15 cellular contexts compared by ENCODE assay signal in genomic region chr11:74577624-74578396, GRCh38. TPM values are rescaled to one million over a fixed set of nuclear protein-coding genes. Genes with fewer than 3 reads are reported as not detected.
A peak's percentile ranks its signal among the peaks of the same experiment; 100 is the strongest.
DNase-seq lines count a peak whose midpoint lies in the region; ATAC-seq, FAIRE-seq and TF ChIP-seq lines count a peak whose summit lies in the region.
"Had no signal": no experiment of that assay in that cellular context is flagged by ENCODE, and none has a peak within 500 bp of the region (broad histone marks: within the 10 kb centered on the region; RNA-seq: fewer than 3 reads in every experiment).

No MANE protein-coding gene starts in this region.

- no peak overlapping the region for H3K27ac ChIP-seq in CD8-positive, alpha-beta T cell (ENCODE audit: low read depth, low read length)
- H3K27ac ChIP-seq in kidney (ENCODE audit: low read depth in 2 of 2, low read length in 2 of 2): no peak overlapping the region
- H3K27ac ChIP-seq: ovary had no signal

- TF ChIP-seq CTCF in glutamatergic neuron (IDR thresholded peaks at IDR 0.05; ENCODE audit: partially characterized antibody, unreplicated experiment) (no peak), kidney (IDR thresholded peaks at IDR 0.05; ENCODE audit: borderline replicate concordance, extremely low read depth, insufficient read depth) (no peak)
- TF ChIP-seq CTCF in CD8-positive, alpha-beta T cell (IDR thresholded peaks at IDR 0.05): no peak

- H3K9me3 Mint-ChIP-seq in glutamatergic neuron (ENCODE audit: unreplicated experiment): no peaks in the 10 kb centered on the region
- H3K9me3 Mint-ChIP-seq in CD8-positive, alpha-beta T cell: no peaks in the 10 kb centered on the region
- H3K9me3 Mint-ChIP-seq: activated naive CD4-positive, alpha-beta T cell treated with anti-CD3 and anti-CD28 coated beads, Interleukin-2, amount 10 ng/mL, durations not matched to agents 7 days and 5 days had no signal

- POLR2A ChIA-PET in CD8-positive, alpha-beta T cell (lab: Charles Lee): no interaction called here

- CTCF ChIA-PET in CD8-positive, alpha-beta T cell (lab: Charles Lee): no interaction called here

- H3K9me3 ChIP-seq in CD8-positive, alpha-beta T cell (ENCODE audit: low read length): no peaks in the 10 kb centered on the region
- no peaks in the 10 kb centered on the region for H3K9me3 ChIP-seq in kidney (ENCODE audit: control insufficient read depth in 1 of 2, low read length in 2 of 2)
- H3K9me3 ChIP-seq: ovary had no signal

- no peak for ATAC-seq in HG02970 (IDR thresholded peaks at IDR 0.05; ENCODE audit: low FRiP score, unreplicated experiment)
- no peak for ATAC-seq in CD8-positive, alpha-beta T cell
- ATAC-seq: K562 had no signal

- H3K27me3 Mint-ChIP-seq in glutamatergic neuron (ENCODE audit: unreplicated experiment): no peaks in the 10 kb centered on the region
- peaks cover 2% of the 10 kb centered on the region for H3K27me3 Mint-ChIP-seq in CD8-positive, alpha-beta T cell (ENCODE audit: low read depth)

- DNase-seq in COR-L47 (lab: John Stamatoyannopoulos, UW): peak; percentile 27
- DNase-seq in NCI-H146 treated with DMSO at 0.1 percent for 48 hours (lab: John Stamatoyannopoulos, UW; ENCODE audit: unreplicated experiment): peak; percentile 54
- peak; percentile 18 for DNase-seq in NCI-H82 treated with DMSO at 0.1 percent for 48 hours (lab: John Stamatoyannopoulos, UW; ENCODE audit: unreplicated experiment)
- DNase-seq in glutamatergic neuron: no peak
- no peak for DNase-seq in CD8-positive, alpha-beta T cell
- DNase-seq in kidney: no peak
- DNase-seq in SIG-M5 (lab: John Stamatoyannopoulos, UW): no peak
- DNase-seq: activated naive CD4-positive, alpha-beta T cell treated with anti-CD3 and anti-CD28 coated beads, Interleukin-2, amount 10 ng/mL, durations not matched to agents 7 days and 5 days; GF-D8; mesenchymal stem cell; ovary; Right ventricle myocardium superior had no signal

- FAIRE-seq in kidney (lab: Jason Lieb, UNC): no peak
- FAIRE-seq: K562 had no signal

- no peaks in the 10 kb centered on the region for H3K27me3 ChIP-seq in CD8-positive, alpha-beta T cell (ENCODE audit: insufficient read depth, low read length)
- H3K27me3 ChIP-seq: ovary had no signal

- peaks cover 9% of the 10 kb centered on the region for H3K4me1 Mint-ChIP-seq in glutamatergic neuron (ENCODE audit: low read depth, unreplicated experiment)
- no peaks in the 10 kb centered on the region for H3K4me1 Mint-ChIP-seq in CD8-positive, alpha-beta T cell (ENCODE audit: low read depth)
- H3K4me1 Mint-ChIP-seq: activated naive CD4-positive, alpha-beta T cell treated with anti-CD3 and anti-CD28 coated beads, Interleukin-2, amount 10 ng/mL, durations not matched to agents 7 days and 5 days; B cell had no signal

- intact Hi-C loops in CD8-positive, alpha-beta T cell (cut with DNase I, micrococcal nuclease): no loop called here
- intact Hi-C loops in kidney (cut with DNase I): no loop called here

- no peak overlapping the region for H3K9ac ChIP-seq in kidney (ENCODE audit: low read length in 2 of 2)

- peak overlapping the region; percentile 25 for H3K27ac Mint-ChIP-seq in glutamatergic neuron (ENCODE audit: unreplicated experiment)
- H3K27ac Mint-ChIP-seq in CD8-positive, alpha-beta T cell: no peak overlapping the region
- H3K27ac Mint-ChIP-seq: activated naive CD4-positive, alpha-beta T cell treated with anti-CD3 and anti-CD28 coated beads, Interleukin-2, amount 10 ng/mL, durations not matched to agents 7 days and 5 days; B cell had no signal

- no peaks in the 10 kb centered on the region for H3K4me1 ChIP-seq in CD8-positive, alpha-beta T cell (ENCODE audit: insufficient read depth, low read length)
- H3K4me1 ChIP-seq in kidney (ENCODE audit: control insufficient read depth in 1 of 2, insufficient read depth in 1 of 2, low read depth in 1 of 2, low read length in 2 of 2): no peaks in the 10 kb centered on the region

- no peaks in the 10 kb centered on the region for H3K36me3 Mint-ChIP-seq in glutamatergic neuron (ENCODE audit: unreplicated experiment)
- H3K36me3 Mint-ChIP-seq in CD8-positive, alpha-beta T cell: no peaks in the 10 kb centered on the region
- H3K36me3 Mint-ChIP-seq: activated naive CD4-positive, alpha-beta T cell treated with anti-CD3 and anti-CD28 coated beads, Interleukin-2, amount 10 ng/mL, durations not matched to agents 7 days and 5 days had no signal

- no peaks in the 10 kb centered on the region for H3K36me3 ChIP-seq in CD8-positive, alpha-beta T cell (ENCODE audit: insufficient read depth, low read length)
- no peaks in the 10 kb centered on the region for H3K36me3 ChIP-seq in kidney (ENCODE audit: control insufficient read depth in 1 of 2, insufficient read depth in 2 of 2, low read length in 2 of 2)
- H3K36me3 ChIP-seq: ovary had no signal

- no peak overlapping the region for H3K4me3 ChIP-seq in CD8-positive, alpha-beta T cell (ENCODE audit: low read depth, low read length)
- H3K4me3 ChIP-seq in kidney (ENCODE audit: low read length in 2 of 2): no peak overlapping the region
- H3K4me3 ChIP-seq: K562, ovary had no signal

- H3K4me3 Mint-ChIP-seq in glutamatergic neuron (ENCODE audit: unreplicated experiment): no peak overlapping the region
- no peak overlapping the region for H3K4me3 Mint-ChIP-seq in CD8-positive, alpha-beta T cell
- H3K4me3 Mint-ChIP-seq: activated naive CD4-positive, alpha-beta T cell treated with anti-CD3 and anti-CD28 coated beads, Interleukin-2, amount 10 ng/mL, durations not matched to agents 7 days and 5 days; B cell had no signal

RNA-seq across cellular contexts. Expression of gene POLD3, which starts 14.6 kb away (rescaled TPM):
- total RNA-seq in glutamatergic neuron (ENCODE audit: unreplicated experiment): 9.0 TPM
- total RNA-seq in CD8-positive, alpha-beta T cell: 1 to 10 TPM; 4.0 TPM
- total RNA-seq in kidney: 22.3 TPM
- 12.8 TPM for polyA plus RNA-seq in kidney (ENCODE audit: insufficient read depth, low read depth, low replicate concordance)

Comparison
In these comparisons a context has a peak if more than half of its experiments do, and no peak if none do; other contexts are left out.
1. DNase-seq: peak in COR-L47 (single experiment), NCI-H146 treated with DMSO at 0.1 percent for 48 hours (single experiment) and NCI-H82 treated with DMSO at 0.1 percent for 48 hours (single experiment); none in glutamatergic neuron (single experiment), CD8-positive, alpha-beta T cell (0 of 7), kidney (single experiment) and SIG-M5 (single experiment).